Comparison of ENCODE assay signal across 13 cellular contexts in genomic region chr12:46242569-46242968, GRCh38. TPM values are rescaled to one million over a fixed set of nuclear protein-coding genes. Genes with fewer than 3 reads are reported as not detected.
A peak's percentile ranks its signal among the peaks of the same experiment; 100 is the strongest.
DNase-seq lines count a peak whose midpoint lies in the region; ATAC-seq and TF ChIP-seq lines count a peak whose summit lies in the region.
"Had no signal": no experiment of that assay in that cellular context is flagged by ENCODE, and none has a peak within 500 bp of the region (broad histone marks: within the 10 kb centered on the region; RNA-seq: fewer than 3 reads in every experiment).

No MANE protein-coding gene starts in this region.

- peak overlapping the region; percentile 72 for H3K27ac Mint-ChIP-seq in activated T-cell treated with anti-CD3 and anti-CD28 coated beads, Interleukin-2, amount 50 U/mL, for 24 hours
- peak overlapping the region in 5 of 7 donors; percentile 2 to 58 (median 51) for H3K27ac Mint-ChIP-seq in CD4-positive, alpha-beta memory T cell
- H3K27ac Mint-ChIP-seq in activated naive CD8-positive, alpha-beta T cell: peak overlapping the region; percentile 54
- peak overlapping the region in 9 of 10 donors; percentile 11 to 85 (median 60) for H3K27ac Mint-ChIP-seq in naive thymus-derived CD8-positive, alpha-beta T cell
- H3K27ac Mint-ChIP-seq in HFFc6: no peak overlapping the region; the same call in 1 of the 2 replicates

- no peaks in the 10 kb centered on the region for H3K27me3 Mint-ChIP-seq in activated T-cell treated with anti-CD3 and anti-CD28 coated beads, Interleukin-2, amount 50 U/mL, for 24 hours
- H3K27me3 Mint-ChIP-seq in CD4-positive, alpha-beta memory T cell: no peaks in the 10 kb centered on the region
- no peaks in the 10 kb centered on the region for H3K27me3 Mint-ChIP-seq in activated naive CD8-positive, alpha-beta T cell
- no peaks in the 10 kb centered on the region for H3K27me3 Mint-ChIP-seq in naive thymus-derived CD8-positive, alpha-beta T cell
- no peaks in the 10 kb centered on the region for H3K27me3 Mint-ChIP-seq in HFFc6 (ENCODE audit: insufficient read depth)

- no peak for DNase-seq in activated T-cell treated with anti-CD3 and anti-CD28 coated beads, Interleukin-2, amount 50 U/mL, for 24 hours
- no peak for DNase-seq in activated T-cell treated with anti-CD3 and anti-CD28 coated beads, Interleukin-2, amount 50 U/mL, for 48 hours
- DNase-seq in CD4-positive, alpha-beta memory T cell: no peak
- no peak for DNase-seq in naive thymus-derived CD8-positive, alpha-beta T cell
- DNase-seq in HFFc6 (no peak), AML-193 (lab: John Stamatoyannopoulos, UW) (no peak)
- DNase-seq: Kasumi-1, NCI-H187 treated with DMSO at 0.1 percent for 48 hours, NCI-H82, Right ventricle myocardium superior had no signal

- peaks cover 39% of the 10 kb centered on the region for H3K36me3 ChIP-seq in CD4-positive, alpha-beta memory T cell (ENCODE audit: insufficient read depth, low read length)

- no peaks in the 10 kb centered on the region for H3K9me3 ChIP-seq in CD4-positive, alpha-beta memory T cell (ENCODE audit: control insufficient read depth in 1 of 2, low read length in 2 of 2)

- TF ChIP-seq CTCF in HFFc6 (IDR thresholded peaks at IDR 0.05): no peak

- peaks cover 91% of the 10 kb centered on the region for H3K4me1 Mint-ChIP-seq in activated T-cell treated with anti-CD3 and anti-CD28 coated beads, Interleukin-2, amount 50 U/mL, for 24 hours (ENCODE audit: low read depth)
- H3K4me1 Mint-ChIP-seq in CD4-positive, alpha-beta memory T cell: peaks cover 56 to 92% (median 75%) of the 10 kb centered on the region in 4 donors
- peaks cover 91% of the 10 kb centered on the region for H3K4me1 Mint-ChIP-seq in activated naive CD8-positive, alpha-beta T cell (ENCODE audit: low read depth)
- peaks cover 30 to 94% (median 90%) of the 10 kb centered on the region in 4 donors for H3K4me1 Mint-ChIP-seq in naive thymus-derived CD8-positive, alpha-beta T cell
- peaks cover 15% of the 10 kb centered on the region for H3K4me1 Mint-ChIP-seq in HFFc6 (ENCODE audit: low read depth)

- no peak overlapping the region for H3K4me3 Mint-ChIP-seq in activated T-cell treated with anti-CD3 and anti-CD28 coated beads, Interleukin-2, amount 50 U/mL, for 24 hours
- peak overlapping the region in 2 of 8 donors; percentile 13 to 70 for H3K4me3 Mint-ChIP-seq in CD4-positive, alpha-beta memory T cell
- peak overlapping the region; percentile 20 for H3K4me3 Mint-ChIP-seq in activated naive CD8-positive, alpha-beta T cell
- peak overlapping the region in 5 of 10 donors; percentile 3 to 47 (median 37) for H3K4me3 Mint-ChIP-seq in naive thymus-derived CD8-positive, alpha-beta T cell
- H3K4me3 Mint-ChIP-seq in HFFc6: no peak overlapping the region

- H3K27me3 ChIP-seq in CD4-positive, alpha-beta memory T cell (ENCODE audit: insufficient read depth, low read length): no peaks in the 10 kb centered on the region

- H3K4me3 ChIP-seq in CD4-positive, alpha-beta memory T cell (ENCODE audit: low read length in 2 of 2): no peak overlapping the region

- POLR2A ChIA-PET in CD4-positive, alpha-beta memory T cell (lab: Charles Lee; ENCODE audit: partially characterized antibody): interaction anchor here (0.9 to 2.3 kb wide), 5 partner anchors 9 to 28 kb away, joined by 3 to 14 read pairs (median 3); partner anchors contain the start of gene SLC38A1
- POLR2A ChIA-PET in naive thymus-derived CD8-positive, alpha-beta T cell (lab: Charles Lee): interaction anchor here (1.0 to 1.3 kb wide), 3 partner anchors 20 to 27 kb away, joined by 3 to 4 read pairs (median 3); partner anchors contain the start of gene SLC38A1

- H3K27ac ChIP-seq in CD4-positive, alpha-beta memory T cell (ENCODE audit: low read depth, low read length): no peak overlapping the region

- CTCF ChIA-PET in CD4-positive, alpha-beta memory T cell (lab: Charles Lee; ENCODE audit: partially characterized antibody): interaction anchor here (1.1 to 1.4 kb wide), 2 partner anchors 21 to 60 kb away, joined by 4 read pairs; no protein-coding TSS in a partner anchor

- no peak for ATAC-seq in naive thymus-derived CD8-positive, alpha-beta T cell
- no peak for ATAC-seq in GM18870 (IDR thresholded peaks at IDR 0.05; ENCODE audit: unreplicated experiment)
- ATAC-seq: Panc1 had no signal

- intact Hi-C loops in CD4-positive, alpha-beta memory T cell (cut with micrococcal nuclease): loop anchor here (2.0 kb wide), 1 partner anchor 20 kb away; no protein-coding TSS in a partner anchor

- peaks cover 14% of the 10 kb centered on the region for H3K9me3 Mint-ChIP-seq in activated T-cell treated with anti-CD3 and anti-CD28 coated beads, Interleukin-2, amount 50 U/mL, for 24 hours
- peaks cover 2 to 13% (median 6%) of the 10 kb centered on the region in 8 donors for H3K9me3 Mint-ChIP-seq in CD4-positive, alpha-beta memory T cell
- H3K9me3 Mint-ChIP-seq in activated naive CD8-positive, alpha-beta T cell (ENCODE audit: low read depth): no peaks in the 10 kb centered on the region
- H3K9me3 Mint-ChIP-seq in naive thymus-derived CD8-positive, alpha-beta T cell: peaks cover 0 to 25% (median 14%) of the 10 kb centered on the region in 9 donors
- no peaks in the 10 kb centered on the region for H3K9me3 Mint-ChIP-seq in HFFc6

- peaks cover 83% of the 10 kb centered on the region for H3K4me1 ChIP-seq in CD4-positive, alpha-beta memory T cell (ENCODE audit: insufficient read depth, low read length)

- H3K36me3 Mint-ChIP-seq in activated T-cell treated with anti-CD3 and anti-CD28 coated beads, Interleukin-2, amount 50 U/mL, for 24 hours (ENCODE audit: low read depth): peaks cover 99% of the 10 kb centered on the region
- H3K36me3 Mint-ChIP-seq in CD4-positive, alpha-beta memory T cell: peaks cover 75 to 81% of the 10 kb centered on the region in 2 donors
- H3K36me3 Mint-ChIP-seq in activated naive CD8-positive, alpha-beta T cell: peaks cover 50% of the 10 kb centered on the region
- H3K36me3 Mint-ChIP-seq in naive thymus-derived CD8-positive, alpha-beta T cell: peaks cover 22 to 95% (median 66%) of the 10 kb centered on the region in 3 donors
- peaks cover 68% of the 10 kb centered on the region for H3K36me3 Mint-ChIP-seq in HFFc6 (ENCODE audit: low read depth)

RNA-seq across cellular contexts. Expression of gene SLC38A1, which starts 26.3 kb away (rescaled TPM):
- total RNA-seq in CD4-positive, alpha-beta memory T cell: 100 to 1,000 TPM; 265 to 272 TPM
- polyA plus RNA-seq in CD4-positive, alpha-beta memory T cell: 100 to 1,000 TPM; 230 to 307 TPM
- 100 to 1,000 TPM; 323 to 343 TPM for total RNA-seq in naive thymus-derived CD8-positive, alpha-beta T cell
- polyA plus RNA-seq in naive thymus-derived CD8-positive, alpha-beta T cell: 100 to 1,000 TPM; 255 to 308 (median 264) TPM
- 10 to 100 TPM; 78.2 to 98.5 (median 88.6) TPM for total RNA-seq in HFFc6 (2021; fragmentation: NEBNext Ultra II Directional; extraction: Animal tissue kit (Norgen Biotek cat#: 25700))
